ENCODE assay signal across 9 cellular contexts in genomic region chr1:93607814-93608187, GRCh38.
DNase-seq lines count a peak whose midpoint lies in the region; ATAC-seq, FAIRE-seq and TF ChIP-seq lines count a peak whose summit lies in the region.
"Had no signal": no experiment of that assay in that cellular context is flagged by ENCODE, and none has a peak within 500 bp of the region (broad histone marks: within the 10 kb centered on the region; RNA-seq: fewer than 3 reads in every experiment).

No MANE protein-coding gene starts in this region.

- H3K27ac ChIP-seq in AG04450 (ENCODE audit: low read depth, low read length), result peak overlapping the region; percentile 42
- no peak overlapping the region for H3K27ac ChIP-seq in K562 (ENCODE audit: extremely low read depth, low read depth, low read length)
- peak overlapping the region in 2 of 4 donors; percentile 12 to 30 for H3K27ac ChIP-seq in sigmoid colon
- H3K27ac ChIP-seq: neutrophil had no signal

- H3K4me3 ChIP-seq in AG04450 (ENCODE audit: low read depth, low read length), result no peak overlapping the region
- no peak overlapping the region for H3K4me3 ChIP-seq in K562
- no peak overlapping the region for H3K4me3 ChIP-seq in sigmoid colon

- in situ Hi-C loops in K562 (cut with MboI), result no loop called here

- FAIRE-seq in K562 (lab: Jason Lieb, UNC), result no peak

- no peak for TF ChIP-seq EP300 in K562 (IDR thresholded peaks at IDR 0.05; ENCODE audit: low read length)
- TF ChIP-seq EP300 in sigmoid colon (IDR thresholded peaks at IDR 0.05), result no peak

- no peaks in the 10 kb centered on the region for H3K27me3 ChIP-seq in AG04450 (ENCODE audit: control insufficient read depth, insufficient read depth, low read length)
- H3K27me3 ChIP-seq in K562 (ENCODE audit: control insufficient read depth in 2 of 2, insufficient read depth in 2 of 2, low read length in 2 of 2), result peaks cover 42 to 46% of the 10 kb centered on the region in 2 experiments
- H3K27me3 ChIP-seq in sigmoid colon, result no peaks in the 10 kb centered on the region
- H3K27me3 ChIP-seq: neutrophil had no signal

- BruUV-seq in K562 (replicated peaks; lab: Mats Ljungman, UMichigan), result no TSS peak

- WGBS in K562 (ENCODE audit: insufficient coverage, low coverage, missing lambda C conversion rate), result 25% methylated on average over 5 of the region's 5 CpGs
- WGBS in sigmoid colon, 2 donors, result 78 to 90% methylated on average over 5 of the region's 5 CpGs

- no peak for TF ChIP-seq RAD21 in K562 (CRISPR knock-in tag; conservative IDR thresholded peaks at IDR 0.05 in 1 of 2, IDR thresholded peaks at IDR 0.05 in 1 of 2)

- H3K9me3 ChIP-seq in AG04450 (ENCODE audit: control insufficient read depth, insufficient read depth, low read length), result no peaks in the 10 kb centered on the region
- H3K9me3 ChIP-seq in K562 (replicated peaks; ENCODE audit: control insufficient read depth, insufficient read depth, low read depth, low read length), result no peaks in the 10 kb centered on the region
- no peaks in the 10 kb centered on the region for H3K9me3 ChIP-seq in sigmoid colon
- H3K9me3 ChIP-seq: neutrophil had no signal

- DNase-seq in AG04450 (ENCODE audit: low read depth, low spot score), result no peak
- DNase-seq in K562 (ENCODE audit: extremely low read depth in 1 of 4, low spot score in 3 of 4), result no peak
- DNase-seq in stimulated activated CD4-positive, alpha-beta T cell treated with anti-CD3 and anti-CD28 coated beads, TNF-alpha, amount 100 ng/mL, for 24 hours (ENCODE audit: low read depth in 3 of 3), result peak; percentile 33 to 72 (median 47)
- no peak for DNase-seq in posterior cingulate gyrus
- DNase-seq in NCI-H510A treated with DMSO at 0.1 percent for 48 hours (lab: John Stamatoyannopoulos, UW), result no peak
- no peak for DNase-seq in sigmoid colon

- no peak for TF ChIP-seq POLR2A in K562 (conservative IDR thresholded peaks at IDR 0.05)
- no peak for TF ChIP-seq POLR2A in sigmoid colon (IDR thresholded peaks at IDR 0.05)

- H4K20me1 ChIP-seq in K562 (replicated peaks; ENCODE audit: control insufficient read depth, insufficient read depth, low read length), result peaks cover 2% of the 10 kb centered on the region; the same call in 1 of the 2 replicates

- intact Hi-C loops in K562 (cut with micrococcal nuclease) (no loop called here), posterior cingulate gyrus (cut with DNase I) (no loop called here), sigmoid colon (cut with DNase I) (loop anchor here (5.0 kb wide), 1 partner anchor 50 kb away; no protein-coding TSS in a partner anchor)

- TF ChIP-seq CTCF in AG04450 (IDR thresholded peaks at IDR 0.05; ENCODE audit: low read depth, low read length), result no peak
- TF ChIP-seq CTCF in K562 (IDR thresholded peaks at IDR 0.05 in 2 of 3, conservative IDR thresholded peaks at IDR 0.05 in 1 of 3; ENCODE audit: insufficient read depth in 2 of 3, low read depth in 1 of 3, low read length in 3 of 3), result no peak
- TF ChIP-seq CTCF in sigmoid colon (IDR thresholded peaks at IDR 0.05), result no peak

- H3K79me2 ChIP-seq in K562 (ENCODE audit: control insufficient read depth, insufficient read depth, low read length), result no peaks in the 10 kb centered on the region

- CTCF ChIA-PET in AG04450 (lab: Charles Lee) (interaction anchor here (0.6 to 1.8 kb wide), 6 partner anchors 9 to 236 kb away, joined by 3 to 8 read pairs (median 5); no protein-coding TSS in a partner anchor), K562 (lab: Yijun Ruan, JAX; ENCODE audit: low intra/inter-chr PET ratio) (no interaction called here)

- no peak overlapping the region for H3K9ac ChIP-seq in K562 (ENCODE audit: insufficient read depth in 1 of 2, low read depth in 2 of 2, low read length in 2 of 2)

- no peak overlapping the region for H2AFZ ChIP-seq in K562 (ENCODE audit: low read depth, low read length)

- H3K4me2 ChIP-seq in K562 (ENCODE audit: insufficient read depth, low read length), result no peak overlapping the region

- POLR2A ChIA-PET in AG04450 (lab: Yijun Ruan, JAX), result no interaction called here
- POLR2A ChIA-PET in K562 (lab: Yijun Ruan, JAX), result no interaction called here

- H3K4me1 ChIP-seq in K562 (replicated peaks in 1 of 2; ENCODE audit: control insufficient read depth in 2 of 2, insufficient read depth in 2 of 2, low read length in 2 of 2) (no peaks in the 10 kb centered on the region), sigmoid colon (peaks cover 0 to 32% (median 29%) of the 10 kb centered on the region in 4 donors)

- no peaks in the 10 kb centered on the region for H3K9me1 ChIP-seq in K562 (ENCODE audit: control insufficient read depth, insufficient read depth, low read length)

- no peaks in the 10 kb centered on the region for H3K36me3 ChIP-seq in K562 (ENCODE audit: control insufficient read depth, insufficient read depth, low read length)
- H3K36me3 ChIP-seq in sigmoid colon, result no peaks in the 10 kb centered on the region
- H3K36me3 ChIP-seq: neutrophil had no signal

- peak; percentile 94 for ATAC-seq in GM19328 (IDR thresholded peaks at IDR 0.05; ENCODE audit: unreplicated experiment)
- ATAC-seq in HG03196 (IDR thresholded peaks at IDR 0.05; ENCODE audit: unreplicated experiment), result peak; percentile 92
- ATAC-seq in K562, result no peak

TF ChIP-seq in K562, 482 proteins besides CTCF, POLR2A, EP300 and RAD21:
- TF ChIP-seq YY1 (IDR thresholded peaks at IDR 0.05; ENCODE audit: borderline replicate concordance in 1 of 3, control insufficient read depth in 1 of 3, extremely low read depth in 1 of 3, insufficient read depth in 3 of 3, insufficient read length in 1 of 3, insufficient replicate concordance in 2 of 3, low read depth in 1 of 3, low read length in 2 of 3), result peak in 1 of 3 experiments; percentile 14
- TF ChIP-seq ZNF165 (CRISPR knock-in tag; IDR thresholded peaks at IDR 0.05; ENCODE audit: borderline replicate concordance), result no peak
- peak; percentile 56; the same call in 1 of the 2 replicates for TF ChIP-seq ZKSCAN1 (IDR thresholded peaks at IDR 0.05; ENCODE audit: low read depth, low read length)

Comparison
In these comparisons a context has a peak if more than half of its experiments do, and no peak if none do; other contexts are left out.
1. DNase-seq: peak in stimulated activated CD4-positive, alpha-beta T cell treated with anti-CD3 and anti-CD28 coated beads, TNF-alpha, amount 100 ng/mL, for 24 hours (3 of 3); none in AG04450 (single experiment), K562 (0 of 4), posterior cingulate gyrus (0 of 10), NCI-H510A treated with DMSO at 0.1 percent for 48 hours (single experiment) and sigmoid colon (single experiment).